In genomic region chr1:43367026-43367903, GRCh38 we compare ENCODE assay signal across 8 cellular contexts. TPM values are rescaled to one million over a fixed set of nuclear protein-coding genes. Genes with fewer than 3 reads are reported as not detected.
DNase-seq lines count a peak whose midpoint lies in the region; ATAC-seq and TF ChIP-seq lines count a peak whose summit lies in the region.

No MANE protein-coding gene starts in this region.

- no peak for TF ChIP-seq CTCF in liver (IDR thresholded peaks at IDR 0.05; ENCODE audit: low read depth, low read length, missing input control)

- no peaks in the 10 kb centered on the region for H3K9me3 Mint-ChIP-seq in T-helper 2 cell treated with Interferon-gamma antibody and Interleukin-4, amounts not matched to agents 5 μg/mL and 100 μg/mL, for 36 hours
- H3K9me3 Mint-ChIP-seq in stimulated activated effector memory CD8-positive, alpha-beta T cell treated with anti-CD3 and anti-CD28 coated beads, Interleukin-12 subunit alpha, Interleukin-12 subunit beta, amount 100 ng/mL, for 72 hours = no peaks in the 10 kb centered on the region

- peaks cover 47% of the 10 kb centered on the region for H3K36me3 Mint-ChIP-seq in T-helper 2 cell treated with Interferon-gamma antibody and Interleukin-4, amounts not matched to agents 5 μg/mL and 100 μg/mL, for 36 hours (ENCODE audit: low read depth)
- peaks cover 56% of the 10 kb centered on the region for H3K36me3 Mint-ChIP-seq in stimulated activated effector memory CD8-positive, alpha-beta T cell treated with anti-CD3 and anti-CD28 coated beads, Interleukin-12 subunit alpha, Interleukin-12 subunit beta, amount 100 ng/mL, for 72 hours

- ATAC-seq in HG03196 (IDR thresholded peaks at IDR 0.05; ENCODE audit: unreplicated experiment) = peak; percentile 36
- peak; percentile 69 for ATAC-seq in stimulated activated effector memory CD8-positive, alpha-beta T cell treated with anti-CD3 and anti-CD28 coated beads, Interleukin-12 subunit alpha, Interleukin-12 subunit beta, amount 100 ng/mL, for 72 hours

- no peaks in the 10 kb centered on the region for H3K27me3 ChIP-seq in liver (ENCODE audit: control insufficient read depth in 4 of 4, insufficient read depth in 4 of 4, low read length in 3 of 4)

- peak overlapping the region; percentile 94 for H3K4me3 Mint-ChIP-seq in T-helper 2 cell treated with Interferon-gamma antibody and Interleukin-4, amounts not matched to agents 5 μg/mL and 100 μg/mL, for 36 hours
- H3K4me3 Mint-ChIP-seq in stimulated activated effector memory CD8-positive, alpha-beta T cell treated with anti-CD3 and anti-CD28 coated beads, Interleukin-12 subunit alpha, Interleukin-12 subunit beta, amount 100 ng/mL, for 72 hours = peak overlapping the region; percentile 96

- DNase-seq in AG08395 (ENCODE audit: low spot score) = peak; percentile 65
- peak; percentile 18 for DNase-seq in T-helper 2 cell treated with Interferon-gamma antibody and Interleukin-4, amounts not matched to agents 5 μg/mL and 100 μg/mL, for 36 hours (ENCODE audit: low spot score)
- DNase-seq in central memory CD4-positive, alpha-beta T cell = peak; percentile 19
- peak; percentile 18 to 72 for DNase-seq in stimulated activated effector memory CD8-positive, alpha-beta T cell treated with anti-CD3 and anti-CD28 coated beads, Interleukin-12 subunit alpha, Interleukin-12 subunit beta, amount 100 ng/mL, for 72 hours (ENCODE audit: low spot score in 2 of 2)
- DNase-seq in inferior parietal cortex (ENCODE audit: extremely low spot score) = no peak

- H3K27me3 Mint-ChIP-seq in T-helper 2 cell treated with Interferon-gamma antibody and Interleukin-4, amounts not matched to agents 5 μg/mL and 100 μg/mL, for 36 hours (ENCODE audit: low read depth) = no peaks in the 10 kb centered on the region

- peak overlapping the region; percentile 86 to 89 for H3K27ac ChIP-seq in liver (ENCODE audit: low read depth in 1 of 2, low read length in 2 of 2)

- H3K4me1 Mint-ChIP-seq in T-helper 2 cell treated with Interferon-gamma antibody and Interleukin-4, amounts not matched to agents 5 μg/mL and 100 μg/mL, for 36 hours (ENCODE audit: low read depth) = peaks cover 39% of the 10 kb centered on the region
- H3K4me1 Mint-ChIP-seq in stimulated activated effector memory CD8-positive, alpha-beta T cell treated with anti-CD3 and anti-CD28 coated beads, Interleukin-12 subunit alpha, Interleukin-12 subunit beta, amount 100 ng/mL, for 72 hours = peaks cover 47% of the 10 kb centered on the region

- H3K4me3 ChIP-seq in liver (ENCODE audit: low read depth in 1 of 3, low read length in 3 of 3) = peak overlapping the region; percentile 52 to 73 (median 71)

- no peak for TF ChIP-seq RAD21 in liver (IDR thresholded peaks at IDR 0.05)

- H3K4me1 ChIP-seq in liver (ENCODE audit: control insufficient read depth in 4 of 4, insufficient read depth in 4 of 4, low read length in 3 of 4) = peaks cover 7 to 22% (median 16%) of the 10 kb centered on the region in 4 donors

- peak overlapping the region; percentile 47 to 64 for H3K9ac ChIP-seq in liver (ENCODE audit: low read depth in 1 of 2, low read length in 2 of 2)

- 3% methylated on average over 48 of the region's 48 CpGs for WGBS in liver

- H3K9me3 ChIP-seq in liver (ENCODE audit: control insufficient read depth in 4 of 4, low read length in 3 of 4) = no peaks in the 10 kb centered on the region

- peak overlapping the region; percentile 87 for H3K27ac Mint-ChIP-seq in T-helper 2 cell treated with Interferon-gamma antibody and Interleukin-4, amounts not matched to agents 5 μg/mL and 100 μg/mL, for 36 hours
- peak overlapping the region; percentile 94 for H3K27ac Mint-ChIP-seq in stimulated activated effector memory CD8-positive, alpha-beta T cell treated with anti-CD3 and anti-CD28 coated beads, Interleukin-12 subunit alpha, Interleukin-12 subunit beta, amount 100 ng/mL, for 72 hours

- peak; percentile 33 for TF ChIP-seq POLR2A in GM19193 (IDR thresholded peaks at IDR 0.05; ENCODE audit: extremely low read depth, insufficient read depth, insufficient read length)

- peaks cover 2 to 24% (median 17%) of the 10 kb centered on the region in 4 donors for H3K36me3 ChIP-seq in liver (ENCODE audit: control insufficient read depth in 4 of 4, insufficient read depth in 3 of 4, low read depth in 1 of 4, low read length in 3 of 4)

TF ChIP-seq in liver, 16 proteins besides CTCF, POLR2A, EP300 and RAD21:
- TF ChIP-seq MAX (IDR thresholded peaks at IDR 0.05) = no peak
- TF ChIP-seq SP1 (IDR thresholded peaks at IDR 0.05) = no peak
- TF ChIP-seq EGR1 (IDR thresholded peaks at IDR 0.05; ENCODE audit: low read depth in 2 of 2) = no peak
- TF ChIP-seq GABPA (IDR thresholded peaks at IDR 0.05 in 1 of 2, conservative IDR thresholded peaks at IDR 0.05 in 1 of 2) = no peak
- TF ChIP-seq FOXA1 (IDR thresholded peaks at IDR 0.05) = no peak
- no peak for TF ChIP-seq TAF1 (conservative IDR thresholded peaks at IDR 0.05)
- TF ChIP-seq RXRA (IDR thresholded peaks at IDR 0.05) = no peak
- no peak for TF ChIP-seq REST (IDR thresholded peaks at IDR 0.05)
- TF ChIP-seq YY1 (IDR thresholded peaks at IDR 0.05) = no peak
- no peak for TF ChIP-seq HNF4G (IDR thresholded peaks at IDR 0.05)
- TF ChIP-seq NR2F2 (IDR thresholded peaks at IDR 0.05) = no peak

RNA-seq across cellular contexts. Expression of gene ELOVL1, which starts 0.5 kb away (rescaled TPM):
- total RNA-seq in liver = 10 to 100 TPM; 12.8 to 50.3 TPM
- polyA plus RNA-seq in liver = 10 to 100 TPM; 25.2 to 45.4 TPM

RNA-seq across cellular contexts. Expression of gene CDC20, which starts 8.5 kb away (rescaled TPM):
- 10 to 100 TPM in 1 of 2 donors, under 1 TPM in 1; 0.25 to 73.4 TPM for total RNA-seq in liver
- 1 to 10 TPM; 2.0 to 4.9 TPM for polyA plus RNA-seq in liver

RNA-seq across cellular contexts. Expression of gene MED8, which starts 22.3 kb away (rescaled TPM):
- 10 to 100 TPM; 26.2 to 37.6 TPM for total RNA-seq in liver
- polyA plus RNA-seq in liver = 10 to 100 TPM; 26.6 to 31.6 TPM

RNA-seq across cellular contexts. Expression of gene SZT2, which starts 22.4 kb away (rescaled TPM):
- total RNA-seq in liver = 10 to 100 TPM; 18.4 to 31.0 TPM
- polyA plus RNA-seq in liver = 1 to 10 TPM; 4.8 to 5.4 TPM

RNA-seq across cellular contexts. Expression of gene MPL, which starts 29.6 kb away (rescaled TPM):
- total RNA-seq in liver = 1 to 10 TPM in 1 of 2 donors, not detected in 1; 1.0 TPM
- under 1 TPM in 1 of 2 donors, not detected in 1; 0.03 TPM for polyA plus RNA-seq in liver
